Comparison of ENCODE assay signal across 20 cellular contexts in the genomic region with DNA sequence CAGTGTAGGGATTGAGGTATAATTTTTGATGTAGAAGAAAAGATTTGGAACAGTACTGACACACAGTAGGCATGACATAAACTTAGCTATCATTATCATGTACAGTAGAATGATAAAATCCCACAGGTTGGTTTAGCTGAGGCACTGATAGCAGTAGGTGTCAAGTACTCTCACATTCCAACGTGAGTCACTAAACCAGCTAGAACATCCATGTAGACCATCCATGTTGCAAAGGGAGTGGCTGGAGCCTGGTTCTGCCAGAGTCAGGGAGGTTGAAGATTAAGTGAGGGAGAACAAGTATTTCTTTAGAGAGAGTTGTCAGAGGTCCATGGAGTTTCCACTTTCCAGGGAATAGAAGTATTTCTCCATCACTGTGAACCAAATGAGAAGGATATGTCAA.
"Had no signal": no experiment of that assay in that cellular context is flagged by ENCODE, and none has a peak within 500 bp of the region (broad histone marks: within the 10 kb centered on the region; RNA-seq: fewer than 3 reads in every experiment).

No MANE protein-coding gene starts in this region.

- H3K36me3 ChIP-seq: MG63 had no signal

- H3K27me3 ChIP-seq: MG63 had no signal

- H3K9me3 ChIP-seq: MG63, SK-N-SH had no signal

- DNase-seq: KBM-7, MG63, NCI-H1092, NCI-H1105 treated with DMSO at 0.1 percent for 48 hours, NCI-H1417 treated with DMSO at 0.1 percent for 48 hours, NCI-H146, NCI-H187, NCI-H2029, NCI-H2081 treated with DMSO at 0.1 percent for 48 hours, NCI-H2171 treated with DMSO at 0.1 percent for 48 hours, NCI-H2227 treated with DMSO at 0.1 percent for 48 hours, NCI-H446, NCI-H510A, NCI-H524 treated with DMSO at 0.1 percent for 48 hours, NCI-H69, NCI-H774, RPMI8226, SHP77, SK-N-SH, SW 1271 had no signal

- H3K4me3 ChIP-seq: MG63 had no signal
